In the genomic region with DNA sequence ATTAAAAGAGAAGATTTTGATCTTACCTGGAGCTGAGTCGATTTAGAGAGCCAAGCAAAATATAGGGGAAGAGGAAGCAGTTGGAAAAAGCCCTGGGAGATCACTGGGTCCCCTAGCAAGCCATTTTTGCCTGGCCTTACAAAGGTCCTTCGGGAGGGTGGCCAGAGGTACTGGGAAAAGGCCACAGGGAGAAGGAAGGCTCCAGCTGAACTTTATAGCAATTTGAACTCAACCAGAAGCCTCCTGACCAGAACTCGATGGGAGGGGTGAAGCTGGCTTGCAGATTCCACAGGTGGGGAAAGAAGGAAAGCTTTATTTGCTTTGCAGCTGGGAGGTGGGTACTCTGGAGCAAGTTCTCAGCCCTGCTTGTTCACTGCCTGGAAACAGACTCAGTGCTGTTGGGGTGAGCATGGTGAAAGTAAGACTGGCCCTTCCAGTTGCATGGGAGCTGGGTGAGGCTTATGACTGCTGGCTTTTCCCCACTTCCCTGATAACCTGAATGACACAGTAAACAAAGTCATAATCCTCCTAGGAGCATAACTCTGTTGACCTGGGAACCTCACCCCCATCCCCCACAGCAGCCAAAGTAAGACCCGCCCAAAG, we compare ENCODE assay signal across 20 cellular contexts.
"Had no signal": no experiment of that assay in that cellular context is flagged by ENCODE, and none has a peak within 500 bp of the region (broad histone marks: within the 10 kb centered on the region; RNA-seq: fewer than 3 reads in every experiment).

No MANE protein-coding gene starts in this region.

- ATAC-seq: left colon; left ventricle myocardium superior; natural killer cell treated with Interleukin-12 subunit alpha and Interleukin-12 subunit beta and Interleukin-15 and Interleukin-18, amount 100 ng/mL, for 72 hours; pancreas; right cardiac atrium; stimulated activated effector memory CD8-positive, alpha-beta T cell treated with anti-CD3 and anti-CD28 coated beads, Interleukin-12 subunit alpha, Interleukin-12 subunit beta, amount 100 ng/mL, for 72 hours; stimulated activated naive CD8-positive, alpha-beta T cell treated with anti-CD3 and anti-CD28 coated beads, Interleukin-15, Interleukin-2, amounts not matched to agents 100 U/mL and 50 U/mL, for 24 hours had no signal

- DNase-seq: effector CD4-positive, alpha-beta T cell; endodermal cell; erythroblast; foreskin melanocyte; head of caudate nucleus; hippocampal formation; left colon; left ventricle myocardium superior; midbrain; occipital lobe; pancreas; right cardiac atrium; stimulated activated CD4-positive, alpha-beta T cell treated with anti-CD3 and anti-CD28 coated beads, Interleukin-4, amount 100 ng/mL, for 1 hour; stimulated activated CD8-positive, alpha-beta memory T cell treated with anti-CD3 and anti-CD28 coated beads, Interleukin-4, amount 100 ng/mL, for 48 hours; stimulated activated naive CD8-positive, alpha-beta T cell treated with anti-CD3 and anti-CD28 coated beads, Interleukin-15, Interleukin-2, amounts not matched to agents 100 U/mL and 50 U/mL, for 24 hours; tibial artery; upper lobe of left lung; uterus had no signal
